8 cellular contexts compared by ENCODE assay signal in genomic region chr2:235500761-235501662, GRCh38. TPM values are rescaled to one million over a fixed set of nuclear protein-coding genes. Genes with fewer than 3 reads are reported as not detected.
DNase-seq lines count a peak whose midpoint lies in the region; ATAC-seq, FAIRE-seq and TF ChIP-seq lines count a peak whose summit lies in the region.

No MANE protein-coding gene starts in this region.

- H3K9me3 ChIP-seq in skeletal muscle satellite cell (replicated peaks; ENCODE audit: low read length) (no peaks in the 10 kb centered on the region), spleen (no peaks in the 10 kb centered on the region)

- FAIRE-seq in RCC 7860 (lab: Jason Lieb, UNC): peak; percentile 79

- no peak for TF ChIP-seq POLR2A in spleen (IDR thresholded peaks at IDR 0.05)

- H3K27ac ChIP-seq in dorsolateral prefrontal cortex (peak overlapping the region in 22 of 59 donors; percentile 5 to 75 (median 42)), spleen (no peak overlapping the region)

- H3K36me3 Mint-ChIP-seq in activated T-cell treated with anti-CD3 and anti-CD28 coated beads, Interleukin-2, amount 50 U/mL, for 4 hours (ENCODE audit: insufficient read depth): no peaks in the 10 kb centered on the region

- no peaks in the 10 kb centered on the region for H3K36me3 ChIP-seq in skeletal muscle satellite cell (ENCODE audit: insufficient read depth, low read length)
- H3K36me3 ChIP-seq in spleen: no peaks in the 10 kb centered on the region

- H3K4me3 Mint-ChIP-seq in activated T-cell treated with anti-CD3 and anti-CD28 coated beads, Interleukin-2, amount 50 U/mL, for 4 hours: no peak overlapping the region

- no peaks in the 10 kb centered on the region for H3K9me3 Mint-ChIP-seq in activated T-cell treated with anti-CD3 and anti-CD28 coated beads, Interleukin-2, amount 50 U/mL, for 4 hours

- peak overlapping the region; percentile 56 for H3K4me2 ChIP-seq in skeletal muscle satellite cell (ENCODE audit: low read length)

- intact Hi-C loops in dorsolateral prefrontal cortex (cut with DNase I) (loop anchor here in 1 of 2 donors (5.0 kb wide), 2 partner anchors 41 to 91 kb away; no protein-coding TSS in a partner anchor), spleen (cut with DNase I; ENCODE audit: low total_unique reads) (no loop called here)

- peaks cover 21% of the 10 kb centered on the region for H3K4me1 ChIP-seq in skeletal muscle satellite cell (ENCODE audit: control insufficient read depth, insufficient read depth, low read length)
- H3K4me1 ChIP-seq in spleen: peaks cover 0 to 45% (median 18%) of the 10 kb centered on the region in 6 donors

- ATAC-seq in activated T-cell treated with anti-CD3 and anti-CD28 coated beads, Interleukin-2, amount 50 U/mL, for 4 hours: peak; percentile 75 to 76

- H3K4me3 ChIP-seq in dorsolateral prefrontal cortex: peak overlapping the region in 45 of 59 donors; percentile 5 to 53 (median 26)
- H3K4me3 ChIP-seq in skeletal muscle satellite cell (ENCODE audit: low read length): no peak overlapping the region
- H3K4me3 ChIP-seq in spleen: no peak overlapping the region

- WGBS in spleen, 5 donors: 52 to 59% (median 55%) methylated on average over 18 of the region's 18 CpGs

- DNase-seq in activated T-cell treated with anti-CD3 and anti-CD28 coated beads, Interleukin-2, amount 50 U/mL, for 4 hours: no peak
- no peak for DNase-seq in activated T-cell treated with anti-CD3 and anti-CD28 coated beads, Interleukin-2, amount 50 U/mL, for 1 hour
- peak; percentile 57 for DNase-seq in RCC 7860 (ENCODE audit: low spot score)
- DNase-seq in dorsolateral prefrontal cortex: no peak
- DNase-seq in NCI-H2029 (lab: John Stamatoyannopoulos, UW): no peak
- DNase-seq in spleen: no peak
- DNase-seq in NCI-H1105 treated with DMSO at 0.1 percent for 48 hours (lab: John Stamatoyannopoulos, UW): no peak

- H3K27me3 Mint-ChIP-seq in activated T-cell treated with anti-CD3 and anti-CD28 coated beads, Interleukin-2, amount 50 U/mL, for 4 hours (ENCODE audit: low read depth): peaks cover 63% of the 10 kb centered on the region

- H3K9ac ChIP-seq in skeletal muscle satellite cell (ENCODE audit: low read depth, low read length): no peak overlapping the region

- H3K27me3 ChIP-seq in dorsolateral prefrontal cortex (no peaks in the 10 kb centered on the region), skeletal muscle satellite cell (ENCODE audit: control insufficient read depth, insufficient read depth, low read length) (no peaks in the 10 kb centered on the region), spleen (replicated peaks in 1 of 7) (peaks cover 0 to 54% (median 0%) of the 10 kb centered on the region in 7 donors)

- TF ChIP-seq CTCF in dorsolateral prefrontal cortex (IDR thresholded peaks at IDR 0.05 in 54 of 56, conservative IDR thresholded peaks at IDR 0.05 in 2 of 56; ENCODE audit: low read depth in 1 of 56, partially characterized antibody in 56 of 56): no peak
- no peak for TF ChIP-seq CTCF in spleen (IDR thresholded peaks at IDR 0.05 in 8 of 11, conservative IDR thresholded peaks at IDR 0.05 in 3 of 11)

- H3K4me1 Mint-ChIP-seq in activated T-cell treated with anti-CD3 and anti-CD28 coated beads, Interleukin-2, amount 50 U/mL, for 4 hours (ENCODE audit: low read depth): peaks cover 3% of the 10 kb centered on the region

RNA-seq across cellular contexts. Expression of gene AGAP1, which starts 7.2 kb away (rescaled TPM):
- total RNA-seq in activated T-cell treated with anti-CD3 and anti-CD28 coated beads, Interleukin-2, amount 50 U/mL, for 4 hours: 1 to 10 TPM; 1.9 to 2.6 (median 2.1) TPM
- total RNA-seq in dorsolateral prefrontal cortex: 100 to 1,000 TPM; 141 to 246 (median 193) TPM
- 13.4 and 19.7 TPM in 2 replicates for total RNA-seq in skeletal muscle satellite cell (2012; rRNA removed)
- total RNA-seq in spleen: 10 to 100 TPM in 5 of 7 donors, 1 to 10 TPM in 2; 8.4 to 26.6 (median 16.7) TPM
- polyA plus RNA-seq in spleen: 1 to 10 TPM; 1.1 to 2.8 (median 1.3) TPM

Comparison
In these comparisons a context has a peak if more than half of its experiments do, and no peak if none do; other contexts are left out.
1. H3K4me3 ChIP-seq: peak in dorsolateral prefrontal cortex (45 of 59); none in skeletal muscle satellite cell (single experiment) and spleen (0 of 8).
2. RNA of gene AGAP1, which starts 7.2 kb away (total RNA-seq): 141 to 246 TPM in dorsolateral prefrontal cortex; 8.4 to 26.6 TPM in spleen and 1.9 to 2.6 TPM in activated T-cell treated with anti-CD3 and anti-CD28 coated beads, Interleukin-2, amount 50 U/mL, for 4 hours; every median in the first group is over 4 times any median in the second.